ENCODE assay signal across 32 cellular contexts in the genomic region with DNA sequence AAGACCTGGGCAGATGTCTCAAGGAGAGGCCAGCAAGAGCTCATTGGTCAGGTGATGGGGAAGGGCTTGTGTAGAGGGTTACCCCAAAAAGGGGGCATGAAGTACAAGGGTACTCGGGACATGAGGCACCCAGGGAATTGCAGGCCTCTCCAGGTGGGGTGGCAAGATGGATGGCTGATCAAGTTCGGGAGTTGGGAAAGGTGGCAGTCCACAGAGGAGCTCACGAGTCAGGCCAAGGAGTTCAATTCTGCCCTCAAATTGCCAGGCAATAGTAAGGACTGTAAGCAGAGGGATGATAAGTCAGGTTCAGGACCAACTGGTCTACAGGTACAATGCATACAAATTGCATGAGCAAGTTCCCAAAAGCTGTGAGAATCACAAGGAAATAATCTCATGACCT.
"Had no signal": no experiment of that assay in that cellular context is flagged by ENCODE, and none has a peak within 500 bp of the region (broad histone marks: within the 10 kb centered on the region; RNA-seq: fewer than 3 reads in every experiment).

No MANE protein-coding gene starts in this region.

- ATAC-seq: activated naive CD8-positive, alpha-beta T cell treated with anti-CD3 and anti-CD28 coated beads, Interleukin-2, amount 50 U/mL, for 24 hours; activated T-cell treated with anti-CD3 and anti-CD28 coated beads, Interleukin-2, amount 50 U/mL, for 4 hours; body of pancreas; effector memory CD8-positive, alpha-beta T cell; foreskin keratinocyte; gastroesophageal sphincter; T-helper 17 cell; WTC11 had no signal

- H3K27me3 ChIP-seq: adrenal gland, body of pancreas, esophagus muscularis mucosa, foreskin keratinocyte, gastroesophageal sphincter had no signal

- H3K4me3 Mint-ChIP-seq: activated CD4-positive, alpha-beta memory T cell treated with anti-CD3 and anti-CD28 coated beads, Interleukin-2, amount 10 ng/mL, durations not matched to agents 7 days and 5 days; activated CD4-positive, alpha-beta T cell treated with anti-CD3 and anti-CD28 coated beads, Interleukin-2, amount 10 ng/mL, durations not matched to agents 7 days and 5 days; activated naive CD4-positive, alpha-beta T cell treated with anti-CD3 and anti-CD28 coated beads for 36 hours; activated naive CD4-positive, alpha-beta T cell treated with anti-CD3 and anti-CD28 coated beads, Interleukin-2, amount 50 U/mL, for 24 hours; activated naive CD8-positive, alpha-beta T cell treated with anti-CD3 and anti-CD28 coated beads for 36 hours; activated naive CD8-positive, alpha-beta T cell treated with anti-CD3 and anti-CD28 coated beads, Interleukin-2, amount 50 U/mL, for 24 hours; activated T-cell treated with anti-CD3 and anti-CD28 coated beads, Interleukin-2, amount 50 U/mL, for 4 hours; effector memory CD8-positive, alpha-beta T cell; T-helper 17 cell; T-helper 2 cell treated with Interferon-gamma antibody and Interleukin-4, amounts not matched to agents 5 μg/mL and 100 μg/mL, for 36 hours; WTC11 had no signal

- H3K36me3 Mint-ChIP-seq: activated naive CD4-positive, alpha-beta T cell treated with anti-CD3 and anti-CD28 coated beads, Interleukin-2, amount 50 U/mL, for 24 hours; activated naive CD8-positive, alpha-beta T cell treated with anti-CD3 and anti-CD28 coated beads for 36 hours had no signal

- H3K4me1 ChIP-seq: body of pancreas, foreskin keratinocyte, gastroesophageal sphincter had no signal

- H3K27ac Mint-ChIP-seq: activated CD4-positive, alpha-beta memory T cell treated with anti-CD3 and anti-CD28 coated beads, Interleukin-2, amount 10 ng/mL, durations not matched to agents 7 days and 5 days; activated CD4-positive, alpha-beta T cell treated with anti-CD3 and anti-CD28 coated beads, Interleukin-2, amount 10 ng/mL, durations not matched to agents 7 days and 5 days; activated naive CD4-positive, alpha-beta T cell treated with anti-CD3 and anti-CD28 coated beads for 36 hours; activated naive CD4-positive, alpha-beta T cell treated with anti-CD3 and anti-CD28 coated beads, Interleukin-2, amount 50 U/mL, for 24 hours; activated naive CD8-positive, alpha-beta T cell treated with anti-CD3 and anti-CD28 coated beads for 36 hours; activated naive CD8-positive, alpha-beta T cell treated with anti-CD3 and anti-CD28 coated beads, Interleukin-2, amount 50 U/mL, for 24 hours; activated T-helper 2 cell treated with anti-CD3 and anti-CD28 coated beads, Interferon-gamma antibody, Interleukin-2, Interleukin-4, amounts not matched to agents 10 μg/mL and 5 μg/mL and 100 μg/mL, durations not matched to agents 14 hours and 24 hours and 36 hours; T-helper 17 cell; T-helper 2 cell treated with Interferon-gamma antibody and Interleukin-4, amounts not matched to agents 5 μg/mL and 100 μg/mL, for 36 hours; WTC11 had no signal

- H3K27me3 Mint-ChIP-seq: activated CD4-positive, alpha-beta memory T cell treated with anti-CD3 and anti-CD28 coated beads, Interleukin-2, amount 10 ng/mL, durations not matched to agents 7 days and 5 days; activated CD4-positive, alpha-beta T cell treated with anti-CD3 and anti-CD28 coated beads, Interleukin-2, amount 10 ng/mL, durations not matched to agents 7 days and 5 days; activated naive CD4-positive, alpha-beta T cell treated with anti-CD3 and anti-CD28 coated beads, Interleukin-2, amount 50 U/mL, for 24 hours; activated naive CD8-positive, alpha-beta T cell treated with anti-CD3 and anti-CD28 coated beads for 36 hours; activated naive CD8-positive, alpha-beta T cell treated with anti-CD3 and anti-CD28 coated beads, Interleukin-2, amount 50 U/mL, for 24 hours; effector memory CD8-positive, alpha-beta T cell had no signal

- H3K4me3 ChIP-seq: adrenal gland, body of pancreas, esophagus muscularis mucosa, gastroesophageal sphincter had no signal

- DNase-seq: activated CD4-positive, alpha-beta memory T cell treated with anti-CD3 and anti-CD28 coated beads, Interleukin-2, amount 10 ng/mL, durations not matched to agents 7 days and 5 days; activated CD4-positive, alpha-beta T cell treated with anti-CD3 and anti-CD28 coated beads for 1 hour; activated CD4-positive, alpha-beta T cell treated with anti-CD3 and anti-CD28 coated beads for 4 hours; activated CD4-positive, alpha-beta T cell treated with anti-CD3 and anti-CD28 coated beads, Interleukin-2, amount 10 ng/mL, durations not matched to agents 7 days and 5 days; activated CD4-positive, alpha-beta T cell treated with anti-CD3 and anti-CD28 coated beads, Interleukin-2, amount 50 U/mL, for 4 hours; activated CD8-positive, alpha-beta memory T cell treated with anti-CD3 and anti-CD28 coated beads, Interleukin-2, amount 50 U/mL, for 48 hours; activated effector memory CD4-positive, alpha-beta T cell treated with anti-CD3 and anti-CD28 coated beads, Interleukin-2, amount 50 U/mL, for 16 hours; activated naive CD4-positive, alpha-beta T cell treated with anti-CD3 and anti-CD28 coated beads for 36 hours; activated naive CD8-positive, alpha-beta T cell treated with anti-CD3 and anti-CD28 coated beads for 36 hours; activated naive CD8-positive, alpha-beta T cell treated with anti-CD3 and anti-CD28 coated beads, Interleukin-2, amount 50 U/mL, for 24 hours; activated T-cell treated with anti-CD3 and anti-CD28 coated beads, Interleukin-2, amount 50 U/mL, for 4 hours; amygdala; aorta; body of pancreas; caudate nucleus; cortex of kidney; effector CD4-positive, alpha-beta T cell; effector memory CD8-positive, alpha-beta T cell; erythroblast; foreskin keratinocyte; SW 1271; T-helper 1 cell; T-helper 17 cell; T1000 had no signal

- H3K9me3 Mint-ChIP-seq: activated CD4-positive, alpha-beta memory T cell treated with anti-CD3 and anti-CD28 coated beads, Interleukin-2, amount 10 ng/mL, durations not matched to agents 7 days and 5 days; activated CD4-positive, alpha-beta T cell treated with anti-CD3 and anti-CD28 coated beads, Interleukin-2, amount 10 ng/mL, durations not matched to agents 7 days and 5 days; activated naive CD4-positive, alpha-beta T cell treated with anti-CD3 and anti-CD28 coated beads for 36 hours; activated naive CD4-positive, alpha-beta T cell treated with anti-CD3 and anti-CD28 coated beads, Interleukin-2, amount 50 U/mL, for 24 hours; activated naive CD8-positive, alpha-beta T cell treated with anti-CD3 and anti-CD28 coated beads for 36 hours; activated naive CD8-positive, alpha-beta T cell treated with anti-CD3 and anti-CD28 coated beads, Interleukin-2, amount 50 U/mL, for 24 hours; activated T-cell treated with anti-CD3 and anti-CD28 coated beads, Interleukin-2, amount 50 U/mL, for 4 hours; activated T-helper 2 cell treated with anti-CD3 and anti-CD28 coated beads, Interferon-gamma antibody, Interleukin-2, Interleukin-4, amounts not matched to agents 10 μg/mL and 5 μg/mL and 100 μg/mL, durations not matched to agents 14 hours and 24 hours and 36 hours; effector memory CD8-positive, alpha-beta T cell; T-helper 2 cell treated with Interferon-gamma antibody and Interleukin-4, amounts not matched to agents 5 μg/mL and 100 μg/mL, for 36 hours had no signal

- H3K9me3 ChIP-seq: adrenal gland, body of pancreas, esophagus muscularis mucosa, gastroesophageal sphincter had no signal

- H3K27ac ChIP-seq: adrenal gland, body of pancreas, esophagus muscularis mucosa, foreskin keratinocyte, gastroesophageal sphincter, VCaP had no signal
